In the genomic region with DNA sequence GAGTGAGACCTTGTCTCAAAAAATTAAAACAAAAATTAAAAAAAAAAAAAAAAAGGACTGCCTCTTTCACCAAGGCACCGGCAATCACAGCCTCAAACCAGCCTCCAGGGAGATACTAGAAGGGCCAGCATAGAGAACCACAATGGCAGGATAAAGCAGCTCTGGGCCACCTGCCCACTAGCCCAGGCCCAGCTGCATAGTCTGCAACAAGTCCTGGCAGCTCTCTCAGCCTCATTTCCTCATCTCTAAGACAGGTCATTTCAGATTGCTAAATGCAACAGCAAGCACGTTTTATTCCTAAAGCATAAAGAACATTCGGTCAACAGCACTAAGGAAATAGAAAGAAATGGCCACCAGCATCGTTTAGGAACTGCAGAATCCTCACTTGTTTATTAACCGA, we compare ENCODE assay signal across 9 cellular contexts. TPM values are rescaled to one million over a fixed set of nuclear protein-coding genes. Genes with fewer than 3 reads are reported as not detected.
DNase-seq lines count a peak whose midpoint lies in the region; ATAC-seq and TF ChIP-seq lines count a peak whose summit lies in the region.
"Had no signal": no experiment of that assay in that cellular context is flagged by ENCODE, and none has a peak within 500 bp of the region (broad histone marks: within the 10 kb centered on the region; RNA-seq: fewer than 3 reads in every experiment).

No MANE protein-coding gene starts in this region.

- DNase-seq in Ammon's horn (ENCODE audit: low spot score) (peak; percentile 86), MV-4-11 (lab: John Stamatoyannopoulos, UW) (peak; percentile 60), CD14-positive monocyte (ENCODE audit: low spot score) (no peak), HUDEP-2 (lab: John Stamatoyannopoulos, UW; ENCODE audit: unreplicated experiment in 76 of 76) (no peak)
- no peak for DNase-seq in effector memory CD8-positive, alpha-beta T cell
- DNase-seq: T1000 had no signal

- no peak for ATAC-seq in effector memory CD8-positive, alpha-beta T cell (replicated peaks)
- ATAC-seq in GM19351 (IDR thresholded peaks at IDR 0.05; ENCODE audit: unreplicated experiment) = no peak
- ATAC-seq in GM18505 (IDR thresholded peaks at IDR 0.05; ENCODE audit: unreplicated experiment) = no peak

- H3K9me3 Mint-ChIP-seq in effector memory CD8-positive, alpha-beta T cell = no peaks in the 10 kb centered on the region
- H3K9me3 Mint-ChIP-seq in CD14-positive monocyte = peaks cover 0 to 3% (median 0%) of the 10 kb centered on the region in 7 donors

- H3K9me3 ChIP-seq in muscle layer of duodenum (ENCODE audit: control insufficient read depth in 1 of 2, low read length in 2 of 2) = no peaks in the 10 kb centered on the region

- H3K36me3 ChIP-seq in muscle layer of duodenum (ENCODE audit: control insufficient read depth in 1 of 2, insufficient read depth in 2 of 2, low read length in 2 of 2) = peaks cover 14 to 22% of the 10 kb centered on the region in 2 donors

- no peaks in the 10 kb centered on the region for H3K27me3 Mint-ChIP-seq in effector memory CD8-positive, alpha-beta T cell
- H3K27me3 Mint-ChIP-seq in CD14-positive monocyte (ENCODE audit: low read depth in 3 of 3) = no peaks in the 10 kb centered on the region

- H3K36me3 Mint-ChIP-seq in effector memory CD8-positive, alpha-beta T cell (ENCODE audit: insufficient read depth) = peaks cover 13% of the 10 kb centered on the region
- peaks cover 63 to 77% of the 10 kb centered on the region in 2 donors for H3K36me3 Mint-ChIP-seq in CD14-positive monocyte

- H3K27me3 ChIP-seq in muscle layer of duodenum (ENCODE audit: low read depth, low read length) = no peaks in the 10 kb centered on the region

- H3K27ac Mint-ChIP-seq in effector memory CD8-positive, alpha-beta T cell = peak overlapping the region; percentile 25 to 44
- H3K27ac Mint-ChIP-seq in CD14-positive monocyte = peak overlapping the region in 2 of 7 donors; percentile 59 to 62

- peak overlapping the region; percentile 41 for H3K27ac ChIP-seq in muscle layer of duodenum (ENCODE audit: low read length)

- peaks cover 36 to 52% of the 10 kb centered on the region in 2 donors for H3K4me1 Mint-ChIP-seq in effector memory CD8-positive, alpha-beta T cell (ENCODE audit: low read depth in 2 of 2)
- peaks cover 26% of the 10 kb centered on the region for H3K4me1 Mint-ChIP-seq in CD14-positive monocyte

- H3K4me3 Mint-ChIP-seq in effector memory CD8-positive, alpha-beta T cell = no peak overlapping the region
- H3K4me3 Mint-ChIP-seq in CD14-positive monocyte = no peak overlapping the region

- no peak overlapping the region for H3K4me3 ChIP-seq in muscle layer of duodenum (ENCODE audit: low read depth in 1 of 2, low read length in 2 of 2)

- no peak for TF ChIP-seq POLR2A in GM18505 (IDR thresholded peaks at IDR 0.05; ENCODE audit: borderline replicate concordance, extremely low read depth, insufficient read depth, insufficient read length)

- TF ChIP-seq CTCF in CD14-positive monocyte (IDR thresholded peaks at IDR 0.05) = no peak

- intact Hi-C loops in CD14-positive monocyte (cut with micrococcal nuclease) = loop anchor here in 1 of 2 donors (5.0 kb wide), 1 partner anchor 48 kb away; no protein-coding TSS in a partner anchor

- peaks cover 30 to 55% of the 10 kb centered on the region in 2 donors for H3K4me1 ChIP-seq in muscle layer of duodenum (ENCODE audit: control insufficient read depth in 1 of 2, insufficient read depth in 2 of 2, low read length in 2 of 2)

RNA-seq across cellular contexts. Expression of a gene that starts 28.8 kb away (rescaled TPM):
- 10 to 100 TPM; 32.1 to 38.4 TPM for polyA plus RNA-seq in CD14-positive monocyte

Comparison
In these comparisons a context has a peak if more than half of its experiments do, and no peak if none do; other contexts are left out.
1. DNase-seq: peak in Ammon's horn (single experiment) and MV-4-11 (single experiment); none in effector memory CD8-positive, alpha-beta T cell (0 of 3), CD14-positive monocyte (single experiment) and HUDEP-2 (0 of 76).